ENCODE assay signal across 8 cellular contexts in genomic region chr19:4583961-4584669, GRCh38. TPM values are rescaled to one million over a fixed set of nuclear protein-coding genes. Genes with fewer than 3 reads are reported as not detected.
DNase-seq lines count a peak whose midpoint lies in the region; ATAC-seq and TF ChIP-seq lines count a peak whose summit lies in the region.

No MANE protein-coding gene starts in this region.

- intact Hi-C loops in activated T-helper 1 cell treated with anti-CD3 and anti-CD28 coated beads, Interleukin-12 subunit alpha, Interleukin-12 subunit beta, Interleukin-2, Interleukin-4 antibody, amounts not matched to agents 30 ng/mL and 10 ng/mL and 1 ng/mL, durations not matched to agents 14 hours and 24 hours and 36 hours (cut with micrococcal nuclease), result no loop called here

- H3K36me3 ChIP-seq in DND-41 (ENCODE audit: insufficient read depth, low read length), result no peaks in the 10 kb centered on the region
- H3K36me3 ChIP-seq in ectodermal cell (ENCODE audit: control insufficient read depth, insufficient read depth, low read length), result no peaks in the 10 kb centered on the region

- peaks cover 4% of the 10 kb centered on the region; the same call in 1 of the 2 replicates for H4K20me1 ChIP-seq in DND-41 (ENCODE audit: insufficient read depth, low read length)

- H3K4me1 Mint-ChIP-seq in activated T-helper 1 cell treated with anti-CD3 and anti-CD28 coated beads, Interleukin-12 subunit alpha, Interleukin-12 subunit beta, Interleukin-2, Interleukin-4 antibody, amounts not matched to agents 30 ng/mL and 10 ng/mL and 1 ng/mL, durations not matched to agents 14 hours and 24 hours and 36 hours (ENCODE audit: low read depth), result peaks cover 9% of the 10 kb centered on the region

- no peak for TF ChIP-seq POLR2A in NB4 (IDR thresholded peaks at IDR 0.05; ENCODE audit: extremely low read depth, insufficient read length)

- no peaks in the 10 kb centered on the region for H3K9me3 ChIP-seq in DND-41 (ENCODE audit: insufficient read depth, low read length, severe bottlenecking)
- H3K9me3 ChIP-seq in ectodermal cell (ENCODE audit: control insufficient read depth, low read length), result no peaks in the 10 kb centered on the region

- WGBS in ectodermal cell, 2 experiments, result 3 to 4% methylated on average over 49 of the region's 49 CpGs

- H3K4me3 Mint-ChIP-seq in activated T-helper 1 cell treated with anti-CD3 and anti-CD28 coated beads, Interleukin-12 subunit alpha, Interleukin-12 subunit beta, Interleukin-2, Interleukin-4 antibody, amounts not matched to agents 30 ng/mL and 10 ng/mL and 1 ng/mL, durations not matched to agents 14 hours and 24 hours and 36 hours, result no peak overlapping the region

- peak; percentile 29; the same call in 1 of the 3 replicates for ATAC-seq in DND-41 (ENCODE audit: insufficient read depth, low read depth)
- no peak for ATAC-seq in GM19023 (IDR thresholded peaks at IDR 0.05; ENCODE audit: unreplicated experiment)
- no peak for ATAC-seq in HG03571 (IDR thresholded peaks at IDR 0.05; ENCODE audit: unreplicated experiment)

- no peak overlapping the region for H3K4me3 ChIP-seq in DND-41 (ENCODE audit: low read depth in 1 of 2, low read length in 2 of 2)
- H3K4me3 ChIP-seq in NB4 (ENCODE audit: low read depth, low read length), result no peak overlapping the region
- peak overlapping the region; percentile 49 for H3K4me3 ChIP-seq in ectodermal cell (ENCODE audit: insufficient read depth, low read depth, low read length)

- H3K27ac Mint-ChIP-seq in activated T-helper 1 cell treated with anti-CD3 and anti-CD28 coated beads, Interleukin-12 subunit alpha, Interleukin-12 subunit beta, Interleukin-2, Interleukin-4 antibody, amounts not matched to agents 30 ng/mL and 10 ng/mL and 1 ng/mL, durations not matched to agents 14 hours and 24 hours and 36 hours, result no peak overlapping the region

- H3K4me2 ChIP-seq in DND-41 (ENCODE audit: insufficient read depth, low read length), result peak overlapping the region; percentile 42

- no peak overlapping the region for H2AFZ ChIP-seq in DND-41 (ENCODE audit: low read depth, low read length)

- TF ChIP-seq CTCF in DND-41 (IDR thresholded peaks at IDR 0.05; ENCODE audit: borderline replicate concordance, extremely low read depth, low read length, poor library complexity, severe bottlenecking) (no peak), NB4 (IDR thresholded peaks at IDR 0.05; ENCODE audit: low read depth, low read length) (no peak)

- DNase-seq in DND-41 (no peak), NB4 (ENCODE audit: low read depth) (peak; percentile 47), occipital lobe (lab: John Stamatoyannopoulos, UW) (peak; percentile 43), ACHN (no peak)
- no peak for DNase-seq in activated T-helper 1 cell treated with anti-CD3 and anti-CD28 coated beads, Interleukin-12 subunit alpha, Interleukin-12 subunit beta, Interleukin-2, Interleukin-4 antibody, amounts not matched to agents 30 ng/mL and 10 ng/mL and 1 ng/mL, durations not matched to agents 14 hours and 24 hours and 36 hours (ENCODE audit: low spot score)

- H3K4me1 ChIP-seq in DND-41 (ENCODE audit: insufficient read depth, low read length), result peaks cover 10% of the 10 kb centered on the region
- peaks cover 13% of the 10 kb centered on the region for H3K4me1 ChIP-seq in ectodermal cell (ENCODE audit: control insufficient read depth, insufficient read depth, low read length)

- in situ Hi-C loops in ACHN (cut with HindIII; ENCODE audit: low pct_ligation_motif_present, low pct_unique_long_range_greater_than_20kb, low sequenced_read_pairs), result no loop called here

- H3K27ac ChIP-seq in DND-41 (ENCODE audit: low read length) (no peak overlapping the region), ectodermal cell (ENCODE audit: insufficient read depth, low read depth, low read length, poor library complexity, severe bottlenecking) (no peak overlapping the region)

- H3K9me3 Mint-ChIP-seq in activated T-helper 1 cell treated with anti-CD3 and anti-CD28 coated beads, Interleukin-12 subunit alpha, Interleukin-12 subunit beta, Interleukin-2, Interleukin-4 antibody, amounts not matched to agents 30 ng/mL and 10 ng/mL and 1 ng/mL, durations not matched to agents 14 hours and 24 hours and 36 hours, result no peaks in the 10 kb centered on the region

- H3K9ac ChIP-seq in DND-41 (ENCODE audit: low read depth, low read length), result no peak overlapping the region

- H3K27me3 ChIP-seq in DND-41 (ENCODE audit: insufficient read depth, low read length, poor library complexity) (peaks cover 33% of the 10 kb centered on the region), ectodermal cell (ENCODE audit: control insufficient read depth, insufficient read depth, low read length, poor library complexity, severe bottlenecking) (peaks cover 24% of the 10 kb centered on the region)

- no peaks in the 10 kb centered on the region for H3K79me2 ChIP-seq in DND-41 (ENCODE audit: insufficient read depth, low read length)

- H3K27me3 Mint-ChIP-seq in activated T-helper 1 cell treated with anti-CD3 and anti-CD28 coated beads, Interleukin-12 subunit alpha, Interleukin-12 subunit beta, Interleukin-2, Interleukin-4 antibody, amounts not matched to agents 30 ng/mL and 10 ng/mL and 1 ng/mL, durations not matched to agents 14 hours and 24 hours and 36 hours (ENCODE audit: insufficient read depth), result peaks cover 56% of the 10 kb centered on the region

- peaks cover 2% of the 10 kb centered on the region for H3K36me3 Mint-ChIP-seq in activated T-helper 1 cell treated with anti-CD3 and anti-CD28 coated beads, Interleukin-12 subunit alpha, Interleukin-12 subunit beta, Interleukin-2, Interleukin-4 antibody, amounts not matched to agents 30 ng/mL and 10 ng/mL and 1 ng/mL, durations not matched to agents 14 hours and 24 hours and 36 hours (ENCODE audit: low read depth)

RNA-seq across cellular contexts. Expression of gene SEMA6B, which starts 24.6 kb away (rescaled TPM):
- polyA plus RNA-seq in ectodermal cell (2013, experiment 1 of 4), result 47.5 TPM
- polyA plus RNA-seq in ectodermal cell (2013, experiment 2 of 4), result 63.6 TPM
- 46.6 TPM for polyA plus RNA-seq in ectodermal cell (2013, experiment 3 of 4)
- polyA plus RNA-seq in ectodermal cell (2013, experiment 4 of 4), result 49.2 TPM
- 32.0 TPM for total RNA-seq in occipital lobe
- not detected in 2 replicates for total RNA-seq in activated T-helper 1 cell treated with anti-CD3 and anti-CD28 coated beads, Interleukin-12 subunit alpha, Interleukin-12 subunit beta, Interleukin-2, Interleukin-4 antibody, amounts not matched to agents 30 ng/mL and 10 ng/mL and 1 ng/mL, durations not matched to agents 14 hours and 24 hours and 36 hours

RNA-seq across cellular contexts. Expression of gene LRG1, which starts 44.3 kb away (rescaled TPM):
- polyA plus RNA-seq in ectodermal cell (2013, experiment 1 of 4), result 0.13 TPM
- polyA plus RNA-seq in ectodermal cell (2013, experiment 2 of 4), result 0.05 TPM
- polyA plus RNA-seq in ectodermal cell (2013, experiment 3 of 4), result 0.16 TPM
- polyA plus RNA-seq in ectodermal cell (2013, experiment 4 of 4), result not detected
- not detected for total RNA-seq in occipital lobe
- 0.27 and 0.39 TPM in 2 replicates for total RNA-seq in activated T-helper 1 cell treated with anti-CD3 and anti-CD28 coated beads, Interleukin-12 subunit alpha, Interleukin-12 subunit beta, Interleukin-2, Interleukin-4 antibody, amounts not matched to agents 30 ng/mL and 10 ng/mL and 1 ng/mL, durations not matched to agents 14 hours and 24 hours and 36 hours

RNA-seq across cellular contexts. Expression of gene PLIN5, which starts 49.1 kb away (rescaled TPM):
- polyA plus RNA-seq in ectodermal cell (2013, experiment 1 of 4), result 0.93 TPM
- 1.2 TPM for polyA plus RNA-seq in ectodermal cell (2013, experiment 2 of 4)
- 1.3 TPM for polyA plus RNA-seq in ectodermal cell (2013, experiment 3 of 4)
- 1.4 TPM for polyA plus RNA-seq in ectodermal cell (2013, experiment 4 of 4)
- 2.0 TPM for total RNA-seq in occipital lobe
- not detected in 2 replicates for total RNA-seq in activated T-helper 1 cell treated with anti-CD3 and anti-CD28 coated beads, Interleukin-12 subunit alpha, Interleukin-12 subunit beta, Interleukin-2, Interleukin-4 antibody, amounts not matched to agents 30 ng/mL and 10 ng/mL and 1 ng/mL, durations not matched to agents 14 hours and 24 hours and 36 hours

RNA-seq across cellular contexts. Expression of gene TNFAIP8L1, which starts 55.2 kb away (rescaled TPM):
- polyA plus RNA-seq in ectodermal cell (2013, experiment 1 of 4), result 10.1 TPM
- 8.7 TPM for polyA plus RNA-seq in ectodermal cell (2013, experiment 2 of 4)
- polyA plus RNA-seq in ectodermal cell (2013, experiment 3 of 4), result 9.0 TPM
- polyA plus RNA-seq in ectodermal cell (2013, experiment 4 of 4), result 10.5 TPM
- total RNA-seq in occipital lobe, result 5.6 TPM
- total RNA-seq in activated T-helper 1 cell treated with anti-CD3 and anti-CD28 coated beads, Interleukin-12 subunit alpha, Interleukin-12 subunit beta, Interleukin-2, Interleukin-4 antibody, amounts not matched to agents 30 ng/mL and 10 ng/mL and 1 ng/mL, durations not matched to agents 14 hours and 24 hours and 36 hours, result 13.2 and 13.7 TPM in 2 replicates

Comparison
In these comparisons a context has a peak if more than half of its experiments do, and no peak if none do; other contexts are left out.
1. DNase-seq: peak in NB4 (single experiment) and occipital lobe (single experiment); none in DND-41 (single experiment), ACHN (single experiment) and activated T-helper 1 cell treated with anti-CD3 and anti-CD28 coated beads, Interleukin-12 subunit alpha, Interleukin-12 subunit beta, Interleukin-2, Interleukin-4 antibody, amounts not matched to agents 30 ng/mL and 10 ng/mL and 1 ng/mL, durations not matched to agents 14 hours and 24 hours and 36 hours (single experiment).
2. RNA of gene SEMA6B, which starts 24.6 kb away (total RNA-seq): 32.0 TPM in occipital lobe (single experiment); not detected in activated T-helper 1 cell treated with anti-CD3 and anti-CD28 coated beads, Interleukin-12 subunit alpha, Interleukin-12 subunit beta, Interleukin-2, Interleukin-4 antibody, amounts not matched to agents 30 ng/mL and 10 ng/mL and 1 ng/mL, durations not matched to agents 14 hours and 24 hours and 36 hours; every median in the first group is over 10 times any median in the second.